8 cellular contexts compared by ENCODE assay signal in genomic region chr17:6070280-6070894, GRCh38. TPM values are rescaled to one million over a fixed set of nuclear protein-coding genes. Genes with fewer than 3 reads are reported as not detected.
A peak's percentile ranks its signal among the peaks of the same experiment; 100 is the strongest.
DNase-seq lines count a peak whose midpoint lies in the region; ATAC-seq and TF ChIP-seq lines count a peak whose summit lies in the region.

TSS of gene WSCD1 (plus strand) at chr17:6070379. CDS start at chr17:6080659, 10,280 bp downstream.

- no peak for TF ChIP-seq POLR2A in esophagus muscularis mucosa (IDR thresholded peaks at IDR 0.05; ENCODE audit: low read depth)

- in situ Hi-C loops in GM13977 (cut with MboI; ENCODE audit: low pct_unique_long_range_greater_than_20kb, low sequenced_read_pairs, unreplicated experiment), result no loop called here

- H3K4me1 Mint-ChIP-seq in natural killer cell, result peaks cover 13 to 19% of the 10 kb centered on the region in 2 donors

- DNase-seq in GM13977 (ENCODE audit: low spot score) (peak; percentile 66), RPMI8226 (peak; percentile 41), esophagus muscularis mucosa (ENCODE audit: extremely low spot score) (no peak), natural killer cell (no peak), activated gamma-delta T cell treated with Interleukin-2 at 50 U/mL for 16 hours (no peak), ureter (ENCODE audit: low spot score) (no peak)

- no peaks in the 10 kb centered on the region for H3K9me3 Mint-ChIP-seq in natural killer cell

- H3K4me3 Mint-ChIP-seq in natural killer cell, result peak within 1 kb of the TSS; percentile 94

- H3K27me3 Mint-ChIP-seq in natural killer cell (ENCODE audit: low read depth in 2 of 2), result peaks cover 35 to 55% of the 10 kb centered on the region in 2 donors

- H3K4me3 ChIP-seq in esophagus muscularis mucosa, result peak within 1 kb of the TSS; percentile 60 to 78 (median 64)

- peaks cover 0 to 52% (median 3%) of the 10 kb centered on the region in 4 donors for H3K27me3 ChIP-seq in esophagus muscularis mucosa

- peak within 1 kb of the TSS in 1 of 2 donors; percentile 68 for H3K27ac Mint-ChIP-seq in natural killer cell

- H3K9me3 ChIP-seq in esophagus muscularis mucosa, result no peaks in the 10 kb centered on the region

- no peaks in the 10 kb centered on the region for H3K36me3 ChIP-seq in esophagus muscularis mucosa

- no CpG with 5 or more reads among the region's 94 CpGs for WGBS in esophagus muscularis mucosa

- H3K4me1 ChIP-seq in esophagus muscularis mucosa, result peaks cover 0 to 30% (median 25%) of the 10 kb centered on the region in 4 donors

- TF ChIP-seq EP300 in esophagus muscularis mucosa (IDR thresholded peaks at IDR 0.05), result no peak

- no peaks in the 10 kb centered on the region for H3K36me3 Mint-ChIP-seq in natural killer cell

- peak within 1 kb of the TSS in 1 of 4 donors; percentile 22 for H3K27ac ChIP-seq in esophagus muscularis mucosa (replicated peaks in 1 of 4)

- ATAC-seq in natural killer cell, result peak; percentile 28 to 76 (median 67)
- no peak for ATAC-seq in GM21390 (IDR thresholded peaks at IDR 0.05; ENCODE audit: unreplicated experiment)
- no peak for ATAC-seq in GM19397 (IDR thresholded peaks at IDR 0.05; ENCODE audit: unreplicated experiment)

- TF ChIP-seq CTCF in GM13977 (IDR thresholded peaks at IDR 0.05; ENCODE audit: extremely low read depth, insufficient read depth, missing control alignments) (no peak), esophagus muscularis mucosa (IDR thresholded peaks at IDR 0.05) (no peak), natural killer cell (IDR thresholded peaks at IDR 0.05) (no peak)

- intact Hi-C loops in esophagus muscularis mucosa (cut with DNase I) (no loop called here), natural killer cell (cut with micrococcal nuclease) (no loop called here)

RNA-seq across cellular contexts. Expression of gene WSCD1, which starts in this region (rescaled TPM):
- total RNA-seq in esophagus muscularis mucosa, result 1 to 10 TPM; 1.7 to 6.8 (median 3.5) TPM
- total RNA-seq in natural killer cell, result 1 to 10 TPM in 2 of 3 donors, under 1 TPM in 1; 0.47 to 2.1 (median 1.9) TPM
- 3.6 TPM for total RNA-seq in ureter

Comparison
In these comparisons a context has a peak if more than half of its experiments do, and no peak if none do; other contexts are left out.
1. DNase-seq: peak in GM13977 (single experiment) and RPMI8226 (single experiment); none in esophagus muscularis mucosa (single experiment), natural killer cell (single experiment), activated gamma-delta T cell treated with Interleukin-2 at 50 U/mL for 16 hours (single experiment) and ureter (single experiment).
2. ATAC-seq: peak in natural killer cell (3 of 3); none in GM21390 (single experiment) and GM19397 (single experiment).